ENCODE assay signal across 12 cellular contexts in the genomic region with DNA sequence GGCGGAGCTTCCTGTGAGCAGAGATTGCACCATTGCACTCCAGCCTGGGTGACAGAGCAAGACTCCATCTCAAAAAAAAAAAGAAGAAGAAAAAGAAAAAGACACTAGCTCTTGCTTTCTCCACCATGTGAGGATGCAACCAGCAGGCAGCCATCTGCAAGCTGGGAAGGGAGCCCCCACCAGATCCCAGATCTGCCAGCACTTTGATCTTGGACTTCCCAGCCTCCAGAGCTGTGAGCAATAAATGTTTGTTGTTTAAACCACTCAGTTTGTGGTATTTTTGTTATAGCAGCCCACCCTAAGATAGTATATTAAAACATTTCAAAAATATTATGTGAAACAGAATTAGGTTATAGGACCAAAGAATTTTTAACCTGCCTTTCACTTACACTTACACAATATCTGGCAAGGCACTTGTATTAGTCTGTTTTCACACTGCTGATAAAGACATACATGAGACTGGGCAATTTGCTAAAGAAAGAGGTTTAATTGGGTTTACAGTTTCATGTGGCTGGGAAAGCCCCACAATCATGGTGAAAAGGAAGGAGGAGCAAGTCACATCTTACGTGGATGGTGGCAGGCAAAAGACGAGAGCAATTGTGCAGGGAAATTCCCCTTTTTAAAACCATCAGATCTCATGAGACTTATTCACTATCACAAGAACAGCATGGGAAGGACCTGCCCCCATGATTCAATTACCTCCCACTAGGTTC. TPM values are rescaled to one million over a fixed set of nuclear protein-coding genes. Genes with fewer than 3 reads are reported as not detected.
DNase-seq lines count a peak whose midpoint lies in the region; ATAC-seq and TF ChIP-seq lines count a peak whose summit lies in the region.
"Not testable (repeated sequence)": the region's sequence is repeated elsewhere in the genome, so short reads cannot be mapped to it uniquely, and the experiment has no call there.
"Had no signal": no experiment of that assay in that cellular context is flagged by ENCODE, and none has a peak within 500 bp of the region (broad histone marks: within the 10 kb centered on the region; RNA-seq: fewer than 3 reads in every experiment).

No MANE protein-coding gene starts in this region.

- CTCF ChIA-PET in CD8-positive, alpha-beta T cell (lab: Charles Lee) = interaction anchor here (0.6 to 1.6 kb wide), 2 partner anchors 157 to 165 kb away, joined by 3 to 5 read pairs; no protein-coding TSS in a partner anchor
- CTCF ChIA-PET in activated B cell treated with CpG ODN at 0.5 μM for 24 hours (lab: Charles Lee) = interaction anchor here (1.1 kb wide), 1 partner anchor 165 kb away, joined by 3 read pairs; no protein-coding TSS in a partner anchor
- CTCF ChIA-PET in activated CD8-positive, alpha-beta T cell treated with anti-CD3 and anti-CD28 coated beads for 36 hours (lab: Charles Lee); activated naive CD4-positive, alpha-beta T cell treated with anti-CD3 and anti-CD28 coated beads for 36 hours (lab: Charles Lee): not testable (repeated sequence)

- not testable (repeated sequence) for H3K36me3 ChIP-seq in CD8-positive, alpha-beta T cell (ENCODE audit: insufficient read depth, low read length); MM.1S (replicated peaks; ENCODE audit: insufficient read depth, low read length)

- not testable (repeated sequence) for TF ChIP-seq CTCF in CD8-positive, alpha-beta T cell (IDR thresholded peaks at IDR 0.05); MM.1S (IDR thresholded peaks at IDR 0.05; ENCODE audit: low read length); activated B cell treated with CpG ODN at 0.5 μM for 24 hours (IDR thresholded peaks at IDR 0.05); activated CD8-positive, alpha-beta T cell treated with anti-CD3 and anti-CD28 coated beads for 36 hours (IDR thresholded peaks at IDR 0.05)

- H3K4me3 ChIP-seq in CD8-positive, alpha-beta T cell (ENCODE audit: low read depth, low read length); MM.1S (ENCODE audit: low read length): not testable (repeated sequence)

- not testable (repeated sequence) for H3F3A ChIP-seq in MM.1S (ENCODE audit: insufficient read depth, low read length)

- H3K27me3 Mint-ChIP-seq in CD8-positive, alpha-beta T cell (ENCODE audit: low read depth); activated B cell treated with CpG ODN at 0.5 μM for 24 hours; activated CD8-positive, alpha-beta T cell treated with anti-CD3 and anti-CD28 coated beads for 36 hours; activated naive CD4-positive, alpha-beta T cell treated with anti-CD3 and anti-CD28 coated beads for 36 hours (ENCODE audit: low read depth); effector memory CD8-positive, alpha-beta T cell: not testable (repeated sequence)

- not testable (repeated sequence) for H3K27me3 ChIP-seq in CD8-positive, alpha-beta T cell (ENCODE audit: insufficient read depth, low read length); MM.1S (replicated peaks; ENCODE audit: insufficient read depth, low read length)

- H4K20me1 ChIP-seq in MM.1S (ENCODE audit: insufficient read depth, low read length) = not testable (repeated sequence)

- intact Hi-C loops in CD8-positive, alpha-beta T cell (cut with DNase I, micrococcal nuclease); activated B cell treated with CpG ODN at 0.5 μM for 24 hours (cut with micrococcal nuclease); activated CD8-positive, alpha-beta T cell treated with anti-CD3 and anti-CD28 coated beads for 36 hours (cut with micrococcal nuclease); activated naive CD4-positive, alpha-beta T cell treated with anti-CD3 and anti-CD28 coated beads for 36 hours (cut with micrococcal nuclease): not testable (repeated sequence)

- not testable (repeated sequence) for H2AFZ ChIP-seq in MM.1S (ENCODE audit: low read length)

- POLR2A ChIA-PET in CD8-positive, alpha-beta T cell (lab: Charles Lee) = interaction anchor here (0.7 kb wide), 1 partner anchor 37 kb away, joined by 3 read pairs; no protein-coding TSS in a partner anchor
- POLR2A ChIA-PET in activated B cell treated with CpG ODN at 0.5 μM for 24 hours (lab: Charles Lee); activated CD8-positive, alpha-beta T cell treated with anti-CD3 and anti-CD28 coated beads for 36 hours (lab: Charles Lee): not testable (repeated sequence)

- not testable (repeated sequence) for H3K9me3 ChIP-seq in CD8-positive, alpha-beta T cell (ENCODE audit: low read length); MM.1S (replicated peaks; ENCODE audit: insufficient read depth, low read length)

- H3K9ac ChIP-seq in MM.1S (ENCODE audit: low read length) = not testable (repeated sequence)

- H3K4me1 ChIP-seq in CD8-positive, alpha-beta T cell (ENCODE audit: insufficient read depth, low read length); MM.1S (ENCODE audit: low read length): not testable (repeated sequence)

- H3K79me2 ChIP-seq in MM.1S (ENCODE audit: low read length) = not testable (repeated sequence)

- not testable (repeated sequence) for H3K9me2 ChIP-seq in MM.1S (replicated peaks; ENCODE audit: insufficient read depth, low read length)

- peak; percentile 20 for ATAC-seq in CD8-positive, alpha-beta T cell
- peak; percentile 42 for ATAC-seq in activated B cell treated with CpG ODN at 0.5 μM for 24 hours (ENCODE audit: low read depth)
- peak; percentile 44 for ATAC-seq in activated CD8-positive, alpha-beta T cell treated with anti-CD3 and anti-CD28 coated beads for 36 hours
- peak; percentile 15 for ATAC-seq in effector memory CD8-positive, alpha-beta T cell (replicated peaks)

- not testable (repeated sequence) for H3K4me1 Mint-ChIP-seq in CD8-positive, alpha-beta T cell (ENCODE audit: low read depth); activated B cell treated with CpG ODN at 0.5 μM for 24 hours; effector memory CD8-positive, alpha-beta T cell (ENCODE audit: low read depth in 2 of 2)
- H3K4me1 Mint-ChIP-seq in activated CD8-positive, alpha-beta T cell treated with anti-CD3 and anti-CD28 coated beads for 36 hours (ENCODE audit: low read depth) = peaks cover 11% of the 10 kb centered on the region
- H3K4me1 Mint-ChIP-seq in activated naive CD4-positive, alpha-beta T cell treated with anti-CD3 and anti-CD28 coated beads for 36 hours (ENCODE audit: low read depth) = peaks cover 10% of the 10 kb centered on the region

- H3K4me2 ChIP-seq in MM.1S (ENCODE audit: low read depth, low read length) = not testable (repeated sequence)

- not testable (repeated sequence) for H3K27ac ChIP-seq in CD8-positive, alpha-beta T cell (ENCODE audit: low read depth, low read length); MM.1S (ENCODE audit: low read length)

- H3K27ac Mint-ChIP-seq in CD8-positive, alpha-beta T cell; activated B cell treated with CpG ODN at 0.5 μM for 24 hours; activated naive CD4-positive, alpha-beta T cell treated with anti-CD3 and anti-CD28 coated beads for 36 hours; effector memory CD8-positive, alpha-beta T cell: not testable (repeated sequence)
- H3K27ac Mint-ChIP-seq in activated CD8-positive, alpha-beta T cell treated with anti-CD3 and anti-CD28 coated beads for 36 hours = peak overlapping the region; percentile 50

- H3K9me3 Mint-ChIP-seq in CD8-positive, alpha-beta T cell = peaks cover 12% of the 10 kb centered on the region
- H3K9me3 Mint-ChIP-seq in activated B cell treated with CpG ODN at 0.5 μM for 24 hours = peaks cover 16% of the 10 kb centered on the region
- peaks cover 21% of the 10 kb centered on the region for H3K9me3 Mint-ChIP-seq in activated CD8-positive, alpha-beta T cell treated with anti-CD3 and anti-CD28 coated beads for 36 hours
- peaks cover 24% of the 10 kb centered on the region for H3K9me3 Mint-ChIP-seq in activated naive CD4-positive, alpha-beta T cell treated with anti-CD3 and anti-CD28 coated beads for 36 hours
- H3K9me3 Mint-ChIP-seq in effector memory CD8-positive, alpha-beta T cell = not testable (repeated sequence)

- not testable (repeated sequence) for DNase-seq in CD8-positive, alpha-beta T cell; activated B cell treated with CpG ODN at 0.5 μM for 24 hours; effector memory CD8-positive, alpha-beta T cell
- peak; percentile 16 for DNase-seq in MM.1S
- DNase-seq in activated CD8-positive, alpha-beta T cell treated with anti-CD3 and anti-CD28 coated beads for 36 hours = peak; percentile 35
- peak; percentile 47 for DNase-seq in activated naive CD4-positive, alpha-beta T cell treated with anti-CD3 and anti-CD28 coated beads for 36 hours
- peak; percentile 13 for DNase-seq in stimulated activated CD4-positive, alpha-beta T cell treated with anti-CD3 and anti-CD28 coated beads, Interleukin-15, amount 100 ng/mL, for 24 hours

- H3K4me3 Mint-ChIP-seq in CD8-positive, alpha-beta T cell; activated B cell treated with CpG ODN at 0.5 μM for 24 hours; activated CD8-positive, alpha-beta T cell treated with anti-CD3 and anti-CD28 coated beads for 36 hours; activated naive CD4-positive, alpha-beta T cell treated with anti-CD3 and anti-CD28 coated beads for 36 hours; effector memory CD8-positive, alpha-beta T cell: not testable (repeated sequence)

- H3K36me3 Mint-ChIP-seq in CD8-positive, alpha-beta T cell; activated B cell treated with CpG ODN at 0.5 μM for 24 hours (ENCODE audit: low read depth); activated naive CD4-positive, alpha-beta T cell treated with anti-CD3 and anti-CD28 coated beads for 36 hours (ENCODE audit: low read depth); effector memory CD8-positive, alpha-beta T cell (ENCODE audit: insufficient read depth): not testable (repeated sequence)
- H3K36me3 Mint-ChIP-seq in activated CD8-positive, alpha-beta T cell treated with anti-CD3 and anti-CD28 coated beads for 36 hours (ENCODE audit: low read depth) = peaks cover 10% of the 10 kb centered on the region

RNA-seq across cellular contexts. Expression of a gene that starts 12.1 kb away (rescaled TPM):
- total RNA-seq in CD8-positive, alpha-beta T cell = not detected
- not detected in 2 replicates for total RNA-seq in activated B cell treated with CpG ODN at 0.5 μM for 24 hours
- not detected for total RNA-seq in activated CD8-positive, alpha-beta T cell treated with anti-CD3 and anti-CD28 coated beads for 36 hours
- not detected for total RNA-seq in activated naive CD4-positive, alpha-beta T cell treated with anti-CD3 and anti-CD28 coated beads for 36 hours
- total RNA-seq: A673; CD8-positive, alpha-beta memory T cell; H4; HFFc6; HT1080 had no signal

RNA-seq across cellular contexts. Expression of a gene that starts 24.3 kb away (rescaled TPM):
- not detected for total RNA-seq in CD8-positive, alpha-beta T cell
- not detected in 2 replicates for total RNA-seq in activated B cell treated with CpG ODN at 0.5 μM for 24 hours
- not detected for total RNA-seq in activated CD8-positive, alpha-beta T cell treated with anti-CD3 and anti-CD28 coated beads for 36 hours
- not detected for total RNA-seq in activated naive CD4-positive, alpha-beta T cell treated with anti-CD3 and anti-CD28 coated beads for 36 hours
- total RNA-seq: A673; CD8-positive, alpha-beta memory T cell; HFFc6; HT1080 had no signal
